ENCODE assay signal across 1 cellular context in the genomic region with DNA sequence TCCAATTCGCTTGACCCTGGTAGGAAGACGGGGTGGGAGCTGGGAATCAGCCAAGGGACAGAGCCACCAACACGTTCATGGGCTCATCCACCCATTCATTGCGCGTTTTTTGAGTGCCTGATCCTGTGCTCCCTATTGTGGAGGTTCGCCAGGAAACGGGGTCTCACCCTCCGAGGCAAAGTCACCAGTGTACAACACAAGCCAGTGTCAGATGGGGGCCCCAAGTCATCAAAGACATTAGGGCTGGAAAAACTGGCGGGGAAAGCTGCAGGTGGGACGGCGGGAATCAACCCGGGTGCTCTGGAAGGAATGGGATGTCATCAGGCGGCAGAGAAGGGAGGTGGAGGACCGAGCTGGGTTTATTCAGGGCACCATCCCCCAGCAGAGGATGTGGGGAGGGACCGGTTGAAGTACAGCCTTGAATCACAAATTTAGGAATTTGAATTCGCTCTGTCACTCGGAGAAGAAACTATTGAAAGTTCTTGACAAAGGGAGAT.
TF ChIP-seq lines count a peak whose summit lies in the region.

No MANE protein-coding gene starts in this region.

TF ChIP-seq in WTC11, 78 proteins besides CTCF, POLR2A, EP300 and RAD21 (continued from another document):
- TF ChIP-seq, protein P1, sequence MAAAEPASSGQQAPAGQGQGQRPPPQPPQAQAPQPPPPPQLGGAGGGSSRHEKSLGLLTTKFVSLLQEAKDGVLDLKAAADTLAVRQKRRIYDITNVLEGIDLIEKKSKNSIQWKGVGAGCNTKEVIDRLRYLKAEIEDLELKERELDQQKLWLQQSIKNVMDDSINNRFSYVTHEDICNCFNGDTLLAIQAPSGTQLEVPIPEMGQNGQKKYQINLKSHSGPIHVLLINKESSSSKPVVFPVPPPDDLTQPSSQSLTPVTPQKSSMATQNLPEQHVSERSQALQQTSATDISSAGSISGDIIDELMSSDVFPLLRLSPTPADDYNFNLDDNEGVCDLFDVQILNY (CRISPR knock-in tag; IDR thresholded peaks at IDR 0.05): peak; percentile 9; the same call in 1 of the 2 replicates
